ENCODE assay signal across 29 cellular contexts in genomic region chr20:40803381-40803780, GRCh38.
"Had no signal": no experiment of that assay in that cellular context is flagged by ENCODE, and none has a peak within 500 bp of the region (broad histone marks: within the 10 kb centered on the region; RNA-seq: fewer than 3 reads in every experiment).

No MANE protein-coding gene starts in this region.

- H3K27ac ChIP-seq: left lung, neural progenitor cell, neutrophil, ovary, right atrium auricular region, right lobe of liver, testis, thyroid gland, transverse colon, upper lobe of left lung had no signal

- H3K4me1 Mint-ChIP-seq: naive B cell; natural killer cell; stimulated activated memory B cell treated with anti-CD40 and anti-IgM and Interleukin-4, amounts not matched to agents 10 μg/mL and 1 μg/mL and 100 μg/mL, for 72 hours; stimulated activated naive CD8-positive, alpha-beta T cell treated with anti-CD3 and anti-CD28 coated beads, Interleukin-15, amount 100 ng/mL, for 72 hours had no signal

- H3K9me3 ChIP-seq: left lung, neutrophil, ovary, right atrium auricular region, right lobe of liver, testis, thyroid gland, transverse colon, upper lobe of left lung had no signal

- H3K27me3 ChIP-seq: neural progenitor cell, ovary, right atrium auricular region, right lobe of liver, testis, thyroid gland, upper lobe of left lung had no signal

- H3K27ac Mint-ChIP-seq: mesothelial cell of epicardium; natural killer cell; nephron progenitor cell; neural progenitor cell; progenitor cell of endocrine pancreas; stimulated activated memory B cell treated with anti-CD40 and anti-IgM and Interleukin-4, amounts not matched to agents 10 μg/mL and 1 μg/mL and 100 μg/mL, for 72 hours had no signal

- H3K36me3 ChIP-seq: left lung, neural progenitor cell, neutrophil, ovary, right atrium auricular region, right lobe of liver, thyroid gland, transverse colon, upper lobe of left lung had no signal

- H3K4me3 ChIP-seq: left lung, lung, neural progenitor cell, ovary, right atrium auricular region, right lobe of liver, smooth muscle cell, testis, thyroid gland, transverse colon, upper lobe of left lung had no signal

- H3K4me2 ChIP-seq: neural progenitor cell, smooth muscle cell had no signal

- DNase-seq: hippocampal formation; kidney; left colon; left lung; mesendoderm; naive B cell; natural killer cell; nephron progenitor cell; occipital lobe; ovary; right lobe of liver; stimulated activated CD4-positive, alpha-beta T cell treated with anti-CD3 and anti-CD28 coated beads, Interleukin-1b, Interleukin-23, amount 100 ng/mL, for 48 hours; stimulated activated CD4-positive, alpha-beta T cell treated with anti-CD3 and anti-CD28 coated beads, Interleukin-2, amount 100 ng/mL, for 48 hours; stimulated activated CD4-positive, alpha-beta T cell treated with anti-CD3 and anti-CD28 coated beads, Interleukin-4, amount 100 ng/mL, for 4 hours; stimulated activated CD8-positive, alpha-beta memory T cell treated with anti-CD3 and anti-CD28 coated beads, Interleukin-4, amount 100 ng/mL, for 48 hours; stimulated activated naive CD4-positive, alpha-beta T cell treated with Interleukin-2 at 50 U/mL for 16 hours; stimulated activated naive CD8-positive, alpha-beta T cell treated with anti-CD3 and anti-CD28 coated beads, Interleukin-15, amount 100 ng/mL, for 72 hours; testis; thyroid gland; transverse colon; upper lobe of left lung had no signal

- H2AFZ ChIP-seq: neural progenitor cell had no signal

- ATAC-seq: left colon; left lung; natural killer cell; right lobe of liver; stimulated activated memory B cell treated with anti-CD40 and anti-IgM and Interleukin-4, amounts not matched to agents 10 μg/mL and 1 μg/mL and 100 μg/mL, for 72 hours; stimulated activated naive CD8-positive, alpha-beta T cell treated with anti-CD3 and anti-CD28 coated beads, Interleukin-15, amount 100 ng/mL, for 72 hours had no signal

- H3K9ac ChIP-seq: neural progenitor cell had no signal

- H3K36me3 Mint-ChIP-seq: mesothelial cell of epicardium; naive B cell; natural killer cell; neural progenitor cell; stimulated activated memory B cell treated with anti-CD40 and anti-IgM and Interleukin-4, amounts not matched to agents 10 μg/mL and 1 μg/mL and 100 μg/mL, for 72 hours had no signal

- H3K9me3 Mint-ChIP-seq: mesothelial cell of epicardium; naive B cell; natural killer cell; nephron progenitor cell; neural progenitor cell; stimulated activated memory B cell treated with anti-CD40 and anti-IgM and Interleukin-4, amounts not matched to agents 10 μg/mL and 1 μg/mL and 100 μg/mL, for 72 hours; stimulated activated naive CD8-positive, alpha-beta T cell treated with anti-CD3 and anti-CD28 coated beads, Interleukin-15, amount 100 ng/mL, for 72 hours had no signal

- H3K4me3 Mint-ChIP-seq: mesothelial cell of epicardium; naive B cell; natural killer cell; nephron progenitor cell; neural progenitor cell; stimulated activated memory B cell treated with anti-CD40 and anti-IgM and Interleukin-4, amounts not matched to agents 10 μg/mL and 1 μg/mL and 100 μg/mL, for 72 hours; stimulated activated naive CD8-positive, alpha-beta T cell treated with anti-CD3 and anti-CD28 coated beads, Interleukin-15, amount 100 ng/mL, for 72 hours had no signal

- H3K4me1 ChIP-seq: left lung, right atrium auricular region, right lobe of liver, testis, thyroid gland, transverse colon, upper lobe of left lung had no signal
